7 cellular contexts compared by ENCODE assay signal in the genomic region with DNA sequence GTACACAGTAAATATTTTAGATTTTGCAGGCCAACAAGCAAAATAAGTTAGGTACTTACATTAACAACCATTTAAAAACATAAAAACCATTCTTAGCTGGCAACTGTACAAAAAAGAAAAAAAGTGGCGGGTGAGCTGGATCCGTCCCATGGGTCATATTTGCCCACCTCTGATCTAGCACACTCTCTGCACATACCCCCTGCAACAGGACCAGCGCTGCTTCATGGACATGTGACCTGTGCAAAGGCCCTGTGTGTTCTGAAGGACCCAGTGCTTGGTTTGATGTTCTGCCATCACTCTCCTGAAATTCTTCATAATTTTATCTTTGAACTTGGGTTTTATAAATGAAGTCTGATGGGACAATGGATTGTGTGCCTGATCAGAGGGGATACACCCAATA.
"Had no signal": no experiment of that assay in that cellular context is flagged by ENCODE, and none has a peak within 500 bp of the region (broad histone marks: within the 10 kb centered on the region; RNA-seq: fewer than 3 reads in every experiment).

No MANE protein-coding gene starts in this region.

- H3K27ac ChIP-seq: GM23248 had no signal

- ATAC-seq: HCT116, K562 had no signal

- H3K36me3 ChIP-seq: HAP-1 had no signal

- DNase-seq: GM23248, GOT3, H7, IMR-90 had no signal

- H3K4me1 ChIP-seq: HAP-1 had no signal

- H3K4me3 ChIP-seq: GM23248, HAP-1, K562 had no signal
